In the genomic region with DNA sequence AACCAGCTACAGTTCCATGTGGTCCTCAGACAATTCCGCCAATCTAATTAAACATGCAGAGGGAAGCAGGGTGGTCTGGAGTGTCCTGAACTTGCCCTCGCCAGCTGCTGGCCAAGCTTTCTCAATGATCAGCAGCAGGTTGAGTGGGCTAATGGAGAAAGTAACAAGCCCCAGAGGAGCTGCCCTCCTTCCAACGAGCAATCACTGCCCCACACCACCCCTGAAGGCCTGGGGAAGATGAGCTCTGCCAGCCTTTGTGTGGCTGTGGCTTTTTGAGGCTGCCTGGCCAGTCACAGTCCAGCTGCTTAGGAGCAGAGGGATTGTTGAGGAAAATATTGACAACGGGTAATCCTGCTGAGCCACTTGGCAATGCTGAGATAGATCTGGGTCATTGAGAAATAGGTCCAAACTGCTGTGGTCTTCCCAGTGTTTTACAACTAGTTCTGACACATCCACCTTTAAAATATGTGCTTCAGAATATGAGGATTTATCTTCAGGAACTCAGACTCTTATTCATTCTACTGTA, we compare ENCODE assay signal across 13 cellular contexts.
A peak's percentile ranks its signal among the peaks of the same experiment; 100 is the strongest.
DNase-seq lines count a peak whose midpoint lies in the region; ATAC-seq and TF ChIP-seq lines count a peak whose summit lies in the region.
"Had no signal": no experiment of that assay in that cellular context is flagged by ENCODE, and none has a peak within 500 bp of the region (broad histone marks: within the 10 kb centered on the region; RNA-seq: fewer than 3 reads in every experiment).

No MANE protein-coding gene starts in this region.

- DNase-seq in DMS79 treated with DMSO at 0.1 percent for 48 hours (lab: John Stamatoyannopoulos, UW) (peak; percentile 9), DMS79 (lab: John Stamatoyannopoulos, UW) (no peak), RWPE1 (ENCODE audit: low spot score) (no peak), fibroblast of gingiva (ENCODE audit: low read depth) (peak; percentile 42), retina (peak; percentile 86), RKO (ENCODE audit: low spot score) (no peak)
- DNase-seq: 8988T, activated gamma-delta T cell, dermis blood vessel endothelial cell, SHP77 treated with DMSO at 0.1 percent for 48 hours had no signal

- CTCF ChIA-PET in RWPE1 (lab: Yijun Ruan, JAX), result interaction anchor here (0.7 kb wide), 1 partner anchor 76 kb away, joined by 3 read pairs; no protein-coding TSS in a partner anchor

- H3K27ac ChIP-seq in RWPE1, result peak overlapping the region; percentile 64

- POLR2A ChIA-PET in RWPE1 (lab: Yijun Ruan, JAX; ENCODE audit: low non-redundant PET), result no interaction called here

- ATAC-seq in GM19397 (IDR thresholded peaks at IDR 0.05; ENCODE audit: unreplicated experiment) (no peak), HG03095 (IDR thresholded peaks at IDR 0.05; ENCODE audit: unreplicated experiment) (no peak)
- ATAC-seq: activated CD4-positive, CD25-positive, alpha-beta regulatory T cell treated with anti-CD3 and anti-CD28 coated beads, Interleukin-2, amount 50 U/mL, for 24 hours had no signal

- no peak for TF ChIP-seq CTCF in RWPE1 (conservative IDR thresholded peaks at IDR 0.05; ENCODE audit: low read depth)

Comparison
In these comparisons a context has a peak if more than half of its experiments do, and no peak if none do; other contexts are left out.
1. DNase-seq: peak in DMS79 treated with DMSO at 0.1 percent for 48 hours (single experiment), fibroblast of gingiva (single experiment) and retina (single experiment); none in DMS79 (single experiment), RWPE1 (single experiment) and RKO (single experiment).